ENCODE assay signal across 1 cellular context in genomic region chr7:107168233-107169119, GRCh38.
TF ChIP-seq lines count a peak whose summit lies in the region.

HBP1 (plus strand) TSS chr7:107169003; CDS start chr7:107179894, 10,891 bp downstream.

TF ChIP-seq in K562, 482 proteins besides CTCF, POLR2A, EP300 and RAD21 (continued from another document and continues in another):
- TF ChIP-seq ZNF639 (CRISPR knock-in tag; conservative IDR thresholded peaks at IDR 0.05 in 1 of 2, IDR thresholded peaks at IDR 0.05 in 1 of 2): peak in 1 of 2 experiments; percentile 63; a peak in 1 of 4 replicates
- TF ChIP-seq GABPB1 (CRISPR knock-in tag; IDR thresholded peaks at IDR 0.05): peak; percentile 82
- 0 out of 2 replicates have a peak, but pooled peaks have one; percentile 26 for TF ChIP-seq KLF1 (tag; IDR thresholded peaks at IDR 0.05)
- TF ChIP-seq ZFP36 (IDR thresholded peaks at IDR 0.05; ENCODE audit: low read depth, low read length, partially characterized antibody): peak; percentile 28
- no peak for TF ChIP-seq ZNF282 (CRISPR knock-in tag; IDR thresholded peaks at IDR 0.05)
- peak; percentile 80 for TF ChIP-seq SMAD1 (IDR thresholded peaks at IDR 0.05; ENCODE audit: low read depth, low read length, partially characterized antibody)
- TF ChIP-seq ZBTB17 (CRISPR knock-in tag; IDR thresholded peaks at IDR 0.05): 0 out of 2 replicates have a peak, but pooled peaks have one; percentile 6
- peak; percentile 75; the same call in 1 of the 2 replicates for TF ChIP-seq SMAD4 (CRISPR knock-in tag; conservative IDR thresholded peaks at IDR 0.05)
- peak; percentile 92 for TF ChIP-seq MYC (IDR thresholded peaks at IDR 0.05; ENCODE audit: low read depth, low read length)
- no peak for TF ChIP-seq MYC (CRISPR knock-in tag; IDR thresholded peaks at IDR 0.05; ENCODE audit: borderline replicate concordance, low read depth)
- TF ChIP-seq ZBTB5 (IDR thresholded peaks at IDR 0.05): no peak
- TF ChIP-seq ZNF224 (CRISPR knock-in tag; IDR thresholded peaks at IDR 0.05): no peak
- TF ChIP-seq FOXP4 (CRISPR knock-in tag; IDR thresholded peaks at IDR 0.05; ENCODE audit: borderline replicate concordance): peak; percentile 98
- 0 out of 2 replicates have a peak, but pooled peaks have one; percentile 10 for TF ChIP-seq E2F3 (CRISPR knock-in tag; IDR thresholded peaks at IDR 0.05)
- TF ChIP-seq FOXJ2 (tag; IDR thresholded peaks at IDR 0.05): peak; percentile 99
- TF ChIP-seq KHSRP (IDR thresholded peaks at IDR 0.05): no peak
- TF ChIP-seq FOXK1 (CRISPR knock-in tag; IDR thresholded peaks at IDR 0.05; ENCODE audit: borderline replicate concordance): peak; percentile 100
- no peak for TF ChIP-seq ZNF586 (CRISPR knock-in tag; conservative IDR thresholded peaks at IDR 0.05)
- no peak for TF ChIP-seq ZNF239 (CRISPR knock-in tag; IDR thresholded peaks at IDR 0.05)
- no peak for TF ChIP-seq HMGN3 (IDR thresholded peaks at IDR 0.05; ENCODE audit: borderline replicate concordance, extremely low read depth, insufficient read length, low read depth, low read length)
- TF ChIP-seq ELF1 (tag; IDR thresholded peaks at IDR 0.05): peak; percentile 49; the same call in 1 of the 2 replicates
- TF ChIP-seq GATA2 (CRISPR knock-in tag; IDR thresholded peaks at IDR 0.05): no peak
- no peak for TF ChIP-seq KLF10 (CRISPR knock-in tag; IDR thresholded peaks at IDR 0.05)
- TF ChIP-seq ZNF695 (CRISPR knock-in tag; IDR thresholded peaks at IDR 0.05): 0 out of 2 replicates have a peak, but pooled peaks have one; percentile 49
- peak; percentile 4; the same call in 1 of the 2 replicates for TF ChIP-seq NFE2 (IDR thresholded peaks at IDR 0.05; ENCODE audit: low read depth)
- TF ChIP-seq BRF2 (IDR thresholded peaks at IDR 0.05; ENCODE audit: borderline replicate concordance, insufficient read depth, insufficient read length): no peak
- TF ChIP-seq HDGF (IDR thresholded peaks at IDR 0.05): 0 out of 2 replicates have a peak, but pooled peaks have one; percentile 56
- TF ChIP-seq NFXL1 (CRISPR knock-in tag; IDR thresholded peaks at IDR 0.05): no peak
- peak; percentile 86 for TF ChIP-seq RBBP5 (IDR thresholded peaks at IDR 0.05; ENCODE audit: borderline replicate concordance, insufficient read depth, low read length, poor library complexity, severe bottlenecking)
- TF ChIP-seq HDAC2 (IDR thresholded peaks at IDR 0.05): peak; percentile 92
- 0 out of 2 replicates have a peak, but pooled peaks have one; percentile 6 for TF ChIP-seq GMEB1 (CRISPR knock-in tag; IDR thresholded peaks at IDR 0.05)
- peak; percentile 65 for TF ChIP-seq JUND (IDR thresholded peaks at IDR 0.05; ENCODE audit: borderline replicate concordance, low read depth, low read length)
- peak; percentile 57; the same call in 2 of the 3 replicates for TF ChIP-seq JUND (tag; IDR thresholded peaks at IDR 0.05; ENCODE audit: borderline replicate concordance, low read depth, low read length)
- TF ChIP-seq POLR3A (IDR thresholded peaks at IDR 0.05; ENCODE audit: borderline replicate concordance, extremely low read depth, insufficient read depth, insufficient read length): no peak
- peak; percentile 94 for TF ChIP-seq CREM (IDR thresholded peaks at IDR 0.05; ENCODE audit: low read depth)
- no peak for TF ChIP-seq ZKSCAN8 (CRISPR knock-in tag; IDR thresholded peaks at IDR 0.05)
- no peak for TF ChIP-seq POLR3G (IDR thresholded peaks at IDR 0.05; ENCODE audit: extremely low read depth, insufficient read length, insufficient replicate concordance)
- peak; percentile 98 for TF ChIP-seq VEZF1 (CRISPR knock-in tag; IDR thresholded peaks at IDR 0.05)
- TF ChIP-seq GABPA (tag; conservative IDR thresholded peaks at IDR 0.05; ENCODE audit: low read depth): peak; percentile 83
- 0 out of 2 replicates have a peak, but pooled peaks have one; percentile 1 for TF ChIP-seq SMARCA4 (IDR thresholded peaks at IDR 0.05)
- peak; percentile 72 for TF ChIP-seq POLR2H (tag; IDR thresholded peaks at IDR 0.05; ENCODE audit: low read depth)
- no peak for TF ChIP-seq HEY1 (CRISPR knock-in tag; IDR thresholded peaks at IDR 0.05; ENCODE audit: borderline replicate concordance)
- TF ChIP-seq THRB (CRISPR knock-in tag; conservative IDR thresholded peaks at IDR 0.05): 0 out of 2 replicates have a peak, but pooled peaks have one; percentile 88
- TF ChIP-seq RBM25 (IDR thresholded peaks at IDR 0.05; ENCODE audit: low read depth, low read length, severe bottlenecking): peak; percentile 98
- no peak for TF ChIP-seq NR4A1 (CRISPR knock-in tag; IDR thresholded peaks at IDR 0.05)
- 0 out of 2 replicates have a peak, but pooled peaks have one; percentile 43 for TF ChIP-seq NR4A1 (tag; IDR thresholded peaks at IDR 0.05)
- TF ChIP-seq SNRNP70 (optimal IDR thresholded peaks at IDR 0.05; ENCODE audit: low read depth, low read length): peak; percentile 68
- peak; percentile 83; the same call in 1 of the 2 replicates for TF ChIP-seq RHOXF2B (CRISPR knock-in tag; conservative IDR thresholded peaks at IDR 0.05)
- peak; percentile 80 for TF ChIP-seq SUPT5H (IDR thresholded peaks at IDR 0.05)
